Comparison of ENCODE assay signal across 8 cellular contexts in genomic region chr16:66406534-66407368, GRCh38. TPM values are rescaled to one million over a fixed set of nuclear protein-coding genes. Genes with fewer than 3 reads are reported as not detected.
DNase-seq lines count a peak whose midpoint lies in the region; ATAC-seq and TF ChIP-seq lines count a peak whose summit lies in the region.

No MANE protein-coding gene starts in this region.

- peaks cover 3% of the 10 kb centered on the region for H3K9me3 Mint-ChIP-seq in activated CD4-positive, alpha-beta T cell treated with anti-CD3 and anti-CD28 coated beads for 36 hours (ENCODE audit: low read depth)

- peak overlapping the region; percentile 12 for H3K27ac Mint-ChIP-seq in activated CD4-positive, alpha-beta T cell treated with anti-CD3 and anti-CD28 coated beads for 36 hours

- CTCF ChIA-PET in activated CD4-positive, alpha-beta T cell treated with anti-CD3 and anti-CD28 coated beads for 36 hours (lab: Charles Lee): interaction anchor here (0.6 to 8.4 kb wide), 53 partner anchors 9 to 461 kb away, joined by 3 to 83 read pairs (median 3); partner anchors contain the start of genes CKLF, CMTM2, CMTM3 and DYNC1LI2

- peak overlapping the region; percentile 72 for H3K4me3 Mint-ChIP-seq in activated CD4-positive, alpha-beta T cell treated with anti-CD3 and anti-CD28 coated beads for 36 hours

- peak overlapping the region; percentile 67 for H3K4me3 ChIP-seq in coronary artery

- peaks cover 10% of the 10 kb centered on the region for H3K36me3 Mint-ChIP-seq in activated CD4-positive, alpha-beta T cell treated with anti-CD3 and anti-CD28 coated beads for 36 hours (ENCODE audit: low read depth)

- peaks cover 24% of the 10 kb centered on the region for H3K4me1 Mint-ChIP-seq in activated CD4-positive, alpha-beta T cell treated with anti-CD3 and anti-CD28 coated beads for 36 hours

- H3K27me3 Mint-ChIP-seq in activated CD4-positive, alpha-beta T cell treated with anti-CD3 and anti-CD28 coated beads for 36 hours: peaks cover 4% of the 10 kb centered on the region

- peak; percentile 36 for DNase-seq in DMS79 treated with DMSO at 0.1 percent for 48 hours (lab: John Stamatoyannopoulos, UW)
- DNase-seq in DMS79 (lab: John Stamatoyannopoulos, UW): no peak
- peak; percentile 39 for DNase-seq in NCI-H345 treated with DMSO at 0.1 percent for 48 hours (lab: John Stamatoyannopoulos, UW; ENCODE audit: unreplicated experiment)
- peak; percentile 94 for DNase-seq in activated CD4-positive, alpha-beta T cell treated with anti-CD3 and anti-CD28 coated beads for 36 hours
- DNase-seq in coronary artery (ENCODE audit: low spot score): peak; percentile 86
- DNase-seq in left colon: peak; percentile 74 to 93
- peak; percentile 80 to 94 (median 86) for DNase-seq in stimulated activated CD4-positive, alpha-beta T cell treated with anti-CD3 and anti-CD28 coated beads, Interleukin-1b, Interleukin-23, amount 100 ng/mL, for 24 hours (ENCODE audit: low read depth in 4 of 4, low spot score in 1 of 4)

- H3K27ac ChIP-seq in coronary artery: no peak overlapping the region

- ATAC-seq in HG03025 (IDR thresholded peaks at IDR 0.05; ENCODE audit: low FRiP score, unreplicated experiment) (peak; percentile 70), left colon (peak; percentile 87)
- ATAC-seq in activated CD4-positive, alpha-beta T cell treated with anti-CD3 and anti-CD28 coated beads for 36 hours: peak; percentile 82

- intact Hi-C loops in activated CD4-positive, alpha-beta T cell treated with anti-CD3 and anti-CD28 coated beads for 36 hours (cut with DNase I, micrococcal nuclease): loop anchor here (1.0 to 5.0 kb wide), 11 partner anchors 72 to 462 kb away; partner anchors contain the start of genes CMTM3 (in 1 of the 2) and DYNC1LI2 (in 1 of the 2)
- intact Hi-C loops in left colon (cut with DNase I, micrococcal nuclease): loop anchor here in 1 of 2 donors (10.0 kb wide), 1 partner anchor 78 kb away; no protein-coding TSS in a partner anchor

- TF ChIP-seq CTCF in coronary artery (IDR thresholded peaks at IDR 0.05): peak; percentile 77

- POLR2A ChIA-PET in activated CD4-positive, alpha-beta T cell treated with anti-CD3 and anti-CD28 coated beads for 36 hours (lab: Charles Lee): interaction anchor here (1.0 kb wide), 1 partner anchor 202 kb away, joined by 3 read pairs; no protein-coding TSS in a partner anchor

RNA-seq across cellular contexts. Expression of gene BEAN1, which starts 20.3 kb away (rescaled TPM):
- not detected for total RNA-seq in activated CD4-positive, alpha-beta T cell treated with anti-CD3 and anti-CD28 coated beads for 36 hours
- not detected for total RNA-seq in left colon

RNA-seq across cellular contexts. Expression of gene CDH5, which starts 40.3 kb away (rescaled TPM):
- not detected for total RNA-seq in activated CD4-positive, alpha-beta T cell treated with anti-CD3 and anti-CD28 coated beads for 36 hours
- 1 to 10 TPM; 7.7 to 9.9 TPM for total RNA-seq in left colon

Comparison
In these comparisons a context has a peak if more than half of its experiments do, and no peak if none do; other contexts are left out.
1. RNA of gene CDH5, which starts 40.3 kb away (total RNA-seq): 7.7 to 9.9 TPM in left colon; not detected in activated CD4-positive, alpha-beta T cell treated with anti-CD3 and anti-CD28 coated beads for 36 hours; every median in the first group is over 4 times any median in the second.
2. Peak in every context shown above with its lines, with median percentiles within 50 percentile points of each other: ATAC-seq.